Comparison of ENCODE assay signal across 9 cellular contexts in genomic region chr11:95045791-95046190, GRCh38. TPM values are rescaled to one million over a fixed set of nuclear protein-coding genes. Genes with fewer than 3 reads are reported as not detected.
"Had no signal": no experiment of that assay in that cellular context is flagged by ENCODE, and none has a peak within 500 bp of the region (broad histone marks: within the 10 kb centered on the region; RNA-seq: fewer than 3 reads in every experiment).

No MANE protein-coding gene starts in this region.

- H3K27ac Mint-ChIP-seq: GM23338, H9, IgD-negative memory B cell had no signal

- H3K4me3 Mint-ChIP-seq: GM23338, H9, IgD-negative memory B cell had no signal

- ATAC-seq: GM23338, HepG2 had no signal

- H3K4me3 ChIP-seq: GM23338 had no signal

- DNase-seq: H9, HCEC 1CT, KBM-7 had no signal

- H3K4me1 Mint-ChIP-seq: GM23338, H9, IgD-negative memory B cell had no signal

- H2AFZ ChIP-seq: GM23338 had no signal

- H3K27ac ChIP-seq: HL-60 had no signal

- H3K9me3 Mint-ChIP-seq: GM23338, H9, IgD-negative memory B cell had no signal

- H3K36me3 Mint-ChIP-seq: IgD-negative memory B cell had no signal

- H3K4me2 ChIP-seq: GM23338 had no signal

RNA-seq across cellular contexts. Expression of gene KDM4F, which starts 3.4 kb away (rescaled TPM):
- total RNA-seq: GM23338, H1, H9, HepG2, HT1080 had no signal
- polyA plus RNA-seq: GM23338, H1, HepG2, IgD-negative memory B cell had no signal

RNA-seq across cellular contexts. Expression of gene KDM4E, which starts 20.7 kb away (rescaled TPM):
- total RNA-seq: GM23338, H1, H9, HepG2, HT1080 had no signal
- polyA plus RNA-seq: GM23338, H1, HepG2, IgD-negative memory B cell had no signal
